Comparison of ENCODE assay signal across 8 cellular contexts in genomic region chr7:114026486-114027089, GRCh38.
DNase-seq lines count a peak whose midpoint lies in the region; ATAC-seq and TF ChIP-seq lines count a peak whose summit lies in the region.

No MANE protein-coding gene starts in this region.

- TF ChIP-seq CTCF in Calu3 (IDR thresholded peaks at IDR 0.05; ENCODE audit: unreplicated experiment) (peak; percentile 54), transverse colon (IDR thresholded peaks at IDR 0.05) (peak; percentile 68 to 76 (median 69))

- peak; percentile 75 for ATAC-seq in GM19035 (IDR thresholded peaks at IDR 0.05; ENCODE audit: unreplicated experiment)
- peak; percentile 82 for ATAC-seq in HG03280 (IDR thresholded peaks at IDR 0.05; ENCODE audit: unreplicated experiment)
- no peak for ATAC-seq in HG02840 (IDR thresholded peaks at IDR 0.05; ENCODE audit: low FRiP score, unreplicated experiment)

- TF ChIP-seq EP300 in transverse colon (IDR thresholded peaks at IDR 0.05; ENCODE audit: low read depth): no peak

- no TSS peak for BruUV-seq in Calu3 (replicated peaks; lab: Mats Ljungman, UMichigan)

- H3K4me3 Mint-ChIP-seq in Calu3 (ENCODE audit: low read depth, unreplicated experiment): no peak overlapping the region
- H3K4me3 Mint-ChIP-seq in immature natural killer cell: no peak overlapping the region

- in situ Hi-C loops in transverse colon (cut with MboI; ENCODE audit: low pct_ligation_motif_present in 1 of 4, low pct_unique_long_range_greater_than_20kb in 1 of 4, low sequenced_read_pairs in 3 of 4): no loop called here

- H3K9me3 ChIP-seq in transverse colon: no peaks in the 10 kb centered on the region

- intact Hi-C loops in Calu3 (cut with micrococcal nuclease; ENCODE audit: unreplicated experiment): loop anchor here (2.0 to 5.0 kb wide), 5 partner anchors 46 to 1826 kb away; no protein-coding TSS in a partner anchor
- intact Hi-C loops in transverse colon (cut with DNase I; ENCODE audit: low total_unique reads): no loop called here

- H3K36me3 ChIP-seq in transverse colon: no peaks in the 10 kb centered on the region

- H3K9me3 Mint-ChIP-seq in Calu3 (ENCODE audit: low read depth, unreplicated experiment) (no peaks in the 10 kb centered on the region), immature natural killer cell (peaks cover 0 to 1% (median 0%) of the 10 kb centered on the region in 6 donors)

- 0% methylated on average over 1 of the region's 1 CpG for WGBS in transverse colon (ENCODE audit: low coverage in 1 of 2), 2 donors

- CTCF ChIA-PET in Calu3 (lab: Charles Lee): interaction anchor here (0.6 kb wide), 1 partner anchor 59 kb away, joined by 3 read pairs; no protein-coding TSS in a partner anchor

- H3K4me3 ChIP-seq in transverse colon: no peak overlapping the region

- no peaks in the 10 kb centered on the region for H3K4me1 ChIP-seq in transverse colon

- H3K27me3 Mint-ChIP-seq in Calu3 (ENCODE audit: unreplicated experiment) (no peaks in the 10 kb centered on the region), immature natural killer cell (ENCODE audit: low read depth in 3 of 3) (no peaks in the 10 kb centered on the region)

- H3K27me3 ChIP-seq in transverse colon: no peaks in the 10 kb centered on the region

- H3K27ac ChIP-seq in transverse colon: no peak overlapping the region

- H3K27ac Mint-ChIP-seq in Calu3 (ENCODE audit: unreplicated experiment) (no peak overlapping the region), immature natural killer cell (no peak overlapping the region)

- peak; percentile 43 for DNase-seq in Calu3
- peak; percentile 65 for DNase-seq in NCI-H2171 treated with DMSO at 0.1 percent for 48 hours (lab: John Stamatoyannopoulos, UW)
- peak; percentile 55 for DNase-seq in amniotic epithelial cell (ENCODE audit: low read depth)
- peak; percentile 13 to 53 (median 30) for DNase-seq in immature natural killer cell
- DNase-seq in transverse colon: no peak

- H3K36me3 Mint-ChIP-seq in Calu3 (ENCODE audit: insufficient read depth, unreplicated experiment) (no peaks in the 10 kb centered on the region), immature natural killer cell (no peaks in the 10 kb centered on the region)

- TF ChIP-seq POLR2A in transverse colon (IDR thresholded peaks at IDR 0.05): no peak

- H3K4me1 Mint-ChIP-seq in Calu3 (ENCODE audit: low read depth, unreplicated experiment) (peaks cover 2% of the 10 kb centered on the region), immature natural killer cell (no peaks in the 10 kb centered on the region)
